In genomic region chr4:2812985-2813384, GRCh38 we compare ENCODE assay signal across 9 cellular contexts. TPM values are rescaled to one million over a fixed set of nuclear protein-coding genes. Genes with fewer than 3 reads are reported as not detected.
A peak's percentile ranks its signal among the peaks of the same experiment; 100 is the strongest.
DNase-seq lines count a peak whose midpoint lies in the region; ATAC-seq and TF ChIP-seq lines count a peak whose summit lies in the region.
"Had no signal": no experiment of that assay in that cellular context is flagged by ENCODE, and none has a peak within 500 bp of the region (broad histone marks: within the 10 kb centered on the region; RNA-seq: fewer than 3 reads in every experiment).

No MANE protein-coding gene starts in this region.

- ATAC-seq in activated T-cell treated with anti-CD3 and anti-CD28 coated beads, Interleukin-2, amount 50 U/mL, for 72 hours (replicated peaks in 1 of 2) = peak; percentile 22 to 28
- no peak for ATAC-seq in HG03571 (IDR thresholded peaks at IDR 0.05; ENCODE audit: unreplicated experiment)

- peak; percentile 40 to 41 for DNase-seq in activated T-cell treated with anti-CD3 and anti-CD28 coated beads, Interleukin-2, amount 50 U/mL, for 72 hours
- no peak for DNase-seq in activated T-cell treated with anti-CD3 and anti-CD28 coated beads, Interleukin-2, amount 50 U/mL, for 48 hours
- peak; percentile 56 for DNase-seq in UCSD-AML1 (lab: John Stamatoyannopoulos, UW; ENCODE audit: unreplicated experiment)
- no peak for DNase-seq in immature natural killer cell
- no peak for DNase-seq in tibial nerve (ENCODE audit: low spot score in 2 of 2)
- no peak for DNase-seq in SHP77 (lab: John Stamatoyannopoulos, UW)
- no peak for DNase-seq in amniotic stem cell (lab: John Stamatoyannopoulos, UW)
- DNase-seq: NCI-H1694 had no signal

- no peak for TF ChIP-seq CTCF in tibial nerve (IDR thresholded peaks at IDR 0.05)

- peak overlapping the region; percentile 61 to 92 (median 80) for H3K27ac ChIP-seq in tibial nerve

- H3K27me3 Mint-ChIP-seq in activated T-cell treated with anti-CD3 and anti-CD28 coated beads, Interleukin-2, amount 50 U/mL, for 72 hours (ENCODE audit: low read depth) = no peaks in the 10 kb centered on the region
- H3K27me3 Mint-ChIP-seq in immature natural killer cell (ENCODE audit: low read depth in 3 of 3) = peaks cover 5 to 18% (median 5%) of the 10 kb centered on the region in 3 donors

- H3K9me3 Mint-ChIP-seq in activated T-cell treated with anti-CD3 and anti-CD28 coated beads, Interleukin-2, amount 50 U/mL, for 72 hours = no peaks in the 10 kb centered on the region
- H3K9me3 Mint-ChIP-seq in immature natural killer cell = no peaks in the 10 kb centered on the region

- H3K9me3 ChIP-seq in tibial nerve = peaks cover 0 to 11% (median 0%) of the 10 kb centered on the region in 4 donors

- 33 to 46% methylated on average over 12 of the region's 12 CpGs for WGBS in tibial nerve, 2 donors

- peaks cover 5 to 7% of the 10 kb centered on the region in 2 donors for H3K36me3 Mint-ChIP-seq in activated T-cell treated with anti-CD3 and anti-CD28 coated beads, Interleukin-2, amount 50 U/mL, for 72 hours (ENCODE audit: insufficient read depth in 2 of 2)
- H3K36me3 Mint-ChIP-seq in immature natural killer cell = peaks cover 10 to 14% (median 11%) of the 10 kb centered on the region in 3 donors

- peaks cover 0 to 79% (median 57%) of the 10 kb centered on the region in 4 donors for H3K4me1 ChIP-seq in tibial nerve

- H3K36me3 ChIP-seq in tibial nerve = peaks cover 0 to 31% (median 0%) of the 10 kb centered on the region in 3 donors

- peak overlapping the region; percentile 19 to 53 (median 44) for H3K4me3 ChIP-seq in tibial nerve

- H3K27ac Mint-ChIP-seq in activated T-cell treated with anti-CD3 and anti-CD28 coated beads, Interleukin-2, amount 50 U/mL, for 72 hours = peak overlapping the region; percentile 99
- H3K27ac Mint-ChIP-seq in immature natural killer cell = peak overlapping the region; percentile 85 to 99 (median 88)

- H3K4me3 Mint-ChIP-seq in activated T-cell treated with anti-CD3 and anti-CD28 coated beads, Interleukin-2, amount 50 U/mL, for 72 hours = peak overlapping the region; percentile 91 to 95
- peak overlapping the region; percentile 87 to 99 (median 88) for H3K4me3 Mint-ChIP-seq in immature natural killer cell

- H3K4me1 Mint-ChIP-seq in activated T-cell treated with anti-CD3 and anti-CD28 coated beads, Interleukin-2, amount 50 U/mL, for 72 hours (ENCODE audit: low read depth) = peaks cover 61% of the 10 kb centered on the region
- H3K4me1 Mint-ChIP-seq in immature natural killer cell = peaks cover 57 to 64% of the 10 kb centered on the region in 2 donors

- no peak for TF ChIP-seq POLR2A in tibial nerve (IDR thresholded peaks at IDR 0.05)

- no peaks in the 10 kb centered on the region for H3K27me3 ChIP-seq in tibial nerve

- no peak for TF ChIP-seq EP300 in tibial nerve (IDR thresholded peaks at IDR 0.05)

RNA-seq across cellular contexts. Expression of gene SH3BP2, which starts 20.1 kb away (rescaled TPM):
- 10 to 100 TPM; 60.7 to 65.6 TPM for total RNA-seq in activated T-cell treated with anti-CD3 and anti-CD28 coated beads, Interleukin-2, amount 50 U/mL, for 72 hours
- 10 to 100 TPM; 12.6 to 71.0 (median 22.7) TPM for polyA plus RNA-seq in immature natural killer cell
- total RNA-seq in tibial nerve = 100 to 1,000 TPM in 1 of 4 donors, 10 to 100 TPM in 3; 70.5 to 161 (median 77.8) TPM

RNA-seq across cellular contexts. Expression of gene ADD1, which starts 30.7 kb away (rescaled TPM):
- 100 to 1,000 TPM; 281 to 282 TPM for total RNA-seq in activated T-cell treated with anti-CD3 and anti-CD28 coated beads, Interleukin-2, amount 50 U/mL, for 72 hours
- polyA plus RNA-seq in immature natural killer cell = 100 to 1,000 TPM; 207 to 318 (median 314) TPM
- total RNA-seq in tibial nerve = 100 to 1,000 TPM; 270 to 449 (median 327) TPM

RNA-seq across cellular contexts. Expression of gene TNIP2, which starts 56.8 kb away (rescaled TPM):
- 10 to 100 TPM; 72.3 to 85.8 TPM for total RNA-seq in activated T-cell treated with anti-CD3 and anti-CD28 coated beads, Interleukin-2, amount 50 U/mL, for 72 hours
- polyA plus RNA-seq in immature natural killer cell = 10 to 100 TPM; 35.1 to 43.7 (median 40.2) TPM
- total RNA-seq in tibial nerve = 100 to 1,000 TPM in 1 of 4 donors, 10 to 100 TPM in 3; 78.3 to 110 (median 89.3) TPM

Comparison
In these comparisons a context has a peak if more than half of its experiments do, and no peak if none do; other contexts are left out.
1. DNase-seq: peak in activated T-cell treated with anti-CD3 and anti-CD28 coated beads, Interleukin-2, amount 50 U/mL, for 72 hours (2 of 2) and UCSD-AML1 (single experiment); none in activated T-cell treated with anti-CD3 and anti-CD28 coated beads, Interleukin-2, amount 50 U/mL, for 48 hours (0 of 2), immature natural killer cell (0 of 3), tibial nerve (0 of 2), SHP77 (0 of 2) and amniotic stem cell (single experiment).